ENCODE assay signal across 34 cellular contexts in genomic region chr17:46090871-46091270, GRCh38.
"Had no signal": no experiment of that assay in that cellular context is flagged by ENCODE, and none has a peak within 500 bp of the region (broad histone marks: within the 10 kb centered on the region; RNA-seq: fewer than 3 reads in every experiment).

No MANE protein-coding gene starts in this region.

- H3K27ac Mint-ChIP-seq: activated B cell treated with CpG ODN at 0.5 μM for 24 hours; activated CD4-positive, alpha-beta memory T cell treated with anti-CD3 and anti-CD28 coated beads, Interleukin-2, amount 10 ng/mL, durations not matched to agents 7 days and 5 days; activated CD4-positive, alpha-beta T cell treated with anti-CD3 and anti-CD28 coated beads, Interleukin-2, amount 10 ng/mL, durations not matched to agents 7 days and 5 days; activated naive CD4-positive, alpha-beta T cell treated with anti-CD3 and anti-CD28 coated beads, Interleukin-2, amount 10 ng/mL, durations not matched to agents 7 days and 5 days; activated T-cell treated with anti-CD3 and anti-CD28 coated beads, Interleukin-2, amount 50 U/mL, for 72 hours; brain; T-helper 2 cell treated with Interferon-gamma antibody and Interleukin-4, amounts not matched to agents 5 μg/mL and 100 μg/mL, for 36 hours had no signal

- H3K27ac ChIP-seq: ascending aorta, breast epithelium, cardiac muscle cell, epithelial cell of prostate, esophagus squamous epithelium, gastroesophageal sphincter, heart right ventricle, WERI-Rb-1 had no signal

- H3K4me3 Mint-ChIP-seq: activated B cell treated with CpG ODN at 0.5 μM for 24 hours; activated CD4-positive, alpha-beta memory T cell treated with anti-CD3 and anti-CD28 coated beads, Interleukin-2, amount 10 ng/mL, durations not matched to agents 7 days and 5 days; activated CD4-positive, alpha-beta T cell treated with anti-CD3 and anti-CD28 coated beads, Interleukin-2, amount 10 ng/mL, durations not matched to agents 7 days and 5 days; activated naive CD4-positive, alpha-beta T cell treated with anti-CD3 and anti-CD28 coated beads, Interleukin-2, amount 10 ng/mL, durations not matched to agents 7 days and 5 days; activated T-cell treated with anti-CD3 and anti-CD28 coated beads, Interleukin-2, amount 50 U/mL, for 24 hours; activated T-cell treated with anti-CD3 and anti-CD28 coated beads, Interleukin-2, amount 50 U/mL, for 72 hours; brain; T-helper 17 cell; T-helper 2 cell treated with Interferon-gamma antibody and Interleukin-4, amounts not matched to agents 5 μg/mL and 100 μg/mL, for 36 hours had no signal

- H3K9me3 Mint-ChIP-seq: activated B cell treated with CpG ODN at 0.5 μM for 24 hours; activated CD4-positive, alpha-beta memory T cell treated with anti-CD3 and anti-CD28 coated beads, Interleukin-2, amount 10 ng/mL, durations not matched to agents 7 days and 5 days; activated CD4-positive, alpha-beta T cell treated with anti-CD3 and anti-CD28 coated beads, Interleukin-2, amount 10 ng/mL, durations not matched to agents 7 days and 5 days; activated naive CD4-positive, alpha-beta T cell treated with anti-CD3 and anti-CD28 coated beads, Interleukin-2, amount 10 ng/mL, durations not matched to agents 7 days and 5 days; activated naive CD4-positive, alpha-beta T cell treated with anti-CD3 and anti-CD28 coated beads, Interleukin-2, amount 50 U/mL, for 72 hours; activated T-cell treated with anti-CD3 and anti-CD28 coated beads, Interleukin-2, amount 50 U/mL, for 24 hours; activated T-cell treated with anti-CD3 and anti-CD28 coated beads, Interleukin-2, amount 50 U/mL, for 72 hours; brain; T-helper 2 cell treated with Interferon-gamma antibody and Interleukin-4, amounts not matched to agents 5 μg/mL and 100 μg/mL, for 36 hours had no signal

- H3K9me3 ChIP-seq: ascending aorta, breast epithelium, esophagus squamous epithelium, gastroesophageal sphincter, heart right ventricle had no signal

- H3K4me1 Mint-ChIP-seq: activated naive CD4-positive, alpha-beta T cell treated with anti-CD3 and anti-CD28 coated beads, Interleukin-2, amount 10 ng/mL, durations not matched to agents 7 days and 5 days had no signal

- H3K4me3 ChIP-seq: ascending aorta, breast epithelium, cardiac muscle cell, esophagus squamous epithelium, gastroesophageal sphincter, heart right ventricle had no signal

- H3K27me3 Mint-ChIP-seq: activated B cell treated with CpG ODN at 0.5 μM for 24 hours; activated CD4-positive, alpha-beta memory T cell treated with anti-CD3 and anti-CD28 coated beads, Interleukin-2, amount 10 ng/mL, durations not matched to agents 7 days and 5 days; activated CD4-positive, alpha-beta T cell treated with anti-CD3 and anti-CD28 coated beads, Interleukin-2, amount 10 ng/mL, durations not matched to agents 7 days and 5 days; activated naive CD4-positive, alpha-beta T cell treated with anti-CD3 and anti-CD28 coated beads, Interleukin-2, amount 10 ng/mL, durations not matched to agents 7 days and 5 days; activated T-cell treated with anti-CD3 and anti-CD28 coated beads, Interleukin-2, amount 50 U/mL, for 24 hours; brain; T-helper 17 cell had no signal

- H3K27me3 ChIP-seq: ascending aorta, breast epithelium, cardiac muscle cell, esophagus squamous epithelium, gastroesophageal sphincter, heart right ventricle had no signal

- H3K36me3 ChIP-seq: breast epithelium had no signal

- DNase-seq: activated B cell treated with CpG ODN at 0.5 μM for 24 hours; activated CD4-positive, alpha-beta memory T cell treated with anti-CD3 and anti-CD28 coated beads, Interleukin-2, amount 10 ng/mL, durations not matched to agents 7 days and 5 days; activated CD4-positive, alpha-beta T cell treated with anti-CD3 and anti-CD28 coated beads, Interleukin-2, amount 10 ng/mL, durations not matched to agents 7 days and 5 days; activated CD4-positive, alpha-beta T cell treated with anti-CD3 and anti-CD28 coated beads, Interleukin-2, amount 50 U/mL, for 4 hours; activated CD8-positive, alpha-beta memory T cell treated with anti-CD3 and anti-CD28 coated beads, Interleukin-2, amount 50 U/mL, for 48 hours; activated gamma-delta T cell; activated naive CD4-positive, alpha-beta T cell; activated naive CD4-positive, alpha-beta T cell treated with anti-CD3 and anti-CD28 coated beads, Interleukin-2, amount 10 ng/mL, durations not matched to agents 7 days and 5 days; activated T-cell treated with anti-CD3 and anti-CD28 coated beads for 4 hours; activated T-cell treated with anti-CD3 and anti-CD28 coated beads, Interleukin-2, amount 50 U/mL, for 24 hours; activated T-cell treated with anti-CD3 and anti-CD28 coated beads, Interleukin-2, amount 50 U/mL, for 72 hours; central memory CD4-positive, alpha-beta T cell; cortex of kidney; dermis blood vessel endothelial cell; effector CD4-positive, alpha-beta T cell; esophagus squamous epithelium; foreskin melanocyte; heart right ventricle; T-helper 1 cell; T-helper 17 cell; T1000; WERI-Rb-1 had no signal

- H3K4me1 ChIP-seq: breast epithelium, esophagus squamous epithelium had no signal

- FAIRE-seq: colon, endometrium, endothelial cell of umbilical vein had no signal

- ATAC-seq: activated CD4-positive, CD25-positive, alpha-beta regulatory T cell treated with anti-CD3 and anti-CD28 coated beads, Interleukin-2, amount 50 U/mL, for 24 hours; activated naive CD4-positive, alpha-beta T cell treated with anti-CD3 and anti-CD28 coated beads, Interleukin-2, amount 50 U/mL, for 72 hours; activated T-cell treated with anti-CD3 and anti-CD28 coated beads, Interleukin-2, amount 50 U/mL, for 72 hours; gastroesophageal sphincter; heart right ventricle; T-helper 17 cell had no signal
